9 cellular contexts compared by ENCODE assay signal in the genomic region with DNA sequence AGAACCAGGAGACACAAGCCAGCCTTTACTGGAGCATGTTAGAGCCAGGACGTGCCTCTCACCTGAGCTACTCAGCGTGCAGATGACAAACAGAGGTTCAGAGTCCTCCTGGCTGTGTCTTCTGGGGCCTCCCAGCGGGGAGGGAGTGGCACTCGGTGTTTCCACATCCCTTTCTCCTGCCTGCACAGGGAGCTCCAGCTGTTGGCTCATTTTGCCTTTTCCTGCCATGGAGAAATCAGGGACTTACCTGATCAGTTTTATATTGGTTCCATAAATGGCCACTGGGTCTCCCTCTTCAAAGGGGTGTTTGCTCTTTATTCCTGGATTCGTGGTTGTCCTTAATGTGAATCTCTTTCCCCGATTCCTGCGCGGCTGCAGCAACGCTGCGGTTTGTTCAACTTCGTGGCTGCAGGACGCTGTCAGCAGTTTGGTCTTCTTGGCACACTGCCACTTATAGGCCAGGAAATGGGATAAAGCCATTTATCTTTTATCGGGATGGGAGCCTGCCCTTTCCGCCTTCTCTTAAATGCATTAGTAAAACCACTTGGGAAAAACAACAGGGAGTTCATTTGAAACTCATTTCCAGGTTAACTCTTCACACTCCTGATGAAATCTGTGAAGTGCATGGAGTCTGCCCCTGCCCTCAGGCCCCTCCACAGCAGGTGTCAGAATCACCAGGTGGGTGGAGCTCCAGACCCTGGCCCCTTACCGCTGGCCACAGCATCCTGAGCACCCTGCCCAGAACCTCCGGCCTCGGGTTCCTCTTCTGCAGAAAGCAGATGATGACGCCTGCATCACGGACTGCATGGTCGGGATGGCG. TPM values are rescaled to one million over a fixed set of nuclear protein-coding genes. Genes with fewer than 3 reads are reported as not detected.
DNase-seq lines count a peak whose midpoint lies in the region; ATAC-seq, FAIRE-seq and TF ChIP-seq lines count a peak whose summit lies in the region.
"Had no signal": no experiment of that assay in that cellular context is flagged by ENCODE, and none has a peak within 500 bp of the region (broad histone marks: within the 10 kb centered on the region; RNA-seq: fewer than 3 reads in every experiment).

No MANE protein-coding gene starts in this region.

- no peaks in the 10 kb centered on the region for H3K36me3 Mint-ChIP-seq in Caco-2 (ENCODE audit: insufficient read depth, unreplicated experiment)
- no peaks in the 10 kb centered on the region for H3K36me3 Mint-ChIP-seq in stimulated activated memory B cell treated with anti-CD40 and anti-IgM and Interleukin-4, amounts not matched to agents 10 μg/mL and 1 μg/mL and 100 μg/mL, for 72 hours

- POLR2A ChIA-PET in Caco-2 (lab: Charles Lee): interaction anchor here (0.6 to 1.1 kb wide), 3 partner anchors 23 to 36 kb away, joined by 3 to 4 read pairs (median 3); no protein-coding TSS in a partner anchor

- H3K27ac ChIP-seq in right lobe of liver (peak overlapping the region in 2 of 3 donors; percentile 8 to 69), WERI-Rb-1 (no peak overlapping the region)
- H3K27ac ChIP-seq: psoas muscle had no signal

- H3K9me3 Mint-ChIP-seq in Caco-2 (ENCODE audit: unreplicated experiment): no peaks in the 10 kb centered on the region
- H3K9me3 Mint-ChIP-seq in stimulated activated memory B cell treated with anti-CD40 and anti-IgM and Interleukin-4, amounts not matched to agents 10 μg/mL and 1 μg/mL and 100 μg/mL, for 72 hours: no peaks in the 10 kb centered on the region

- H3K4me3 ChIP-seq in Caco-2 (ENCODE audit: low read depth, low read length) (peak overlapping the region; percentile 1; the same call in 1 of the 2 replicates), bronchial epithelial cell (ENCODE audit: low read depth, low read length) (no peak overlapping the region), right lobe of liver (peak overlapping the region in 1 of 3 donors; percentile 23), WERI-Rb-1 (ENCODE audit: low read depth, low read length) (no peak overlapping the region)
- H3K4me3 ChIP-seq: psoas muscle had no signal

- no TSS peak for BruUV-seq in Caco-2 (replicated peaks; lab: Mats Ljungman, UMichigan)

- CTCF ChIA-PET in Caco-2 (lab: Charles Lee): interaction anchor here (0.6 to 1.5 kb wide), 6 partner anchors 14 to 101 kb away, joined by 3 to 11 read pairs (median 4); no protein-coding TSS in a partner anchor

- TF ChIP-seq POLR2A in right lobe of liver (IDR thresholded peaks at IDR 0.05): no peak

- peaks cover 17% of the 10 kb centered on the region for H3K4me1 Mint-ChIP-seq in Caco-2 (ENCODE audit: low read depth, unreplicated experiment)
- no peaks in the 10 kb centered on the region for H3K4me1 Mint-ChIP-seq in stimulated activated memory B cell treated with anti-CD40 and anti-IgM and Interleukin-4, amounts not matched to agents 10 μg/mL and 1 μg/mL and 100 μg/mL, for 72 hours

- H3K36me3 ChIP-seq in Caco-2 (ENCODE audit: control insufficient read depth, insufficient read depth, low read length): no peaks in the 10 kb centered on the region
- no peaks in the 10 kb centered on the region for H3K36me3 ChIP-seq in bronchial epithelial cell (ENCODE audit: control insufficient read depth, insufficient read depth, low read length)
- H3K36me3 ChIP-seq in right lobe of liver: no peaks in the 10 kb centered on the region
- no peaks in the 10 kb centered on the region; the same call in 1 of the 2 replicates for H3K36me3 ChIP-seq in WERI-Rb-1

- TF ChIP-seq CTCF in Caco-2 (IDR thresholded peaks at IDR 0.05; ENCODE audit: insufficient read depth in 1 of 2, low read depth in 1 of 2, low read length in 1 of 2, severe bottlenecking in 1 of 2, unreplicated experiment in 1 of 2) (peak in 1 of 2 experiments; percentile 13), bronchial epithelial cell (IDR thresholded peaks at IDR 0.05; ENCODE audit: insufficient read depth, low read length, severe bottlenecking) (no peak), right lobe of liver (IDR thresholded peaks at IDR 0.05) (peak in 1 of 4 donors; percentile 3), WERI-Rb-1 (IDR thresholded peaks at IDR 0.05; ENCODE audit: low read depth, low read length) (no peak)

- H3K4me3 Mint-ChIP-seq in Caco-2 (ENCODE audit: unreplicated experiment): peak overlapping the region; percentile 78
- H3K4me3 Mint-ChIP-seq in stimulated activated memory B cell treated with anti-CD40 and anti-IgM and Interleukin-4, amounts not matched to agents 10 μg/mL and 1 μg/mL and 100 μg/mL, for 72 hours: no peak overlapping the region

- no peaks in the 10 kb centered on the region for H3K27me3 Mint-ChIP-seq in Caco-2 (ENCODE audit: insufficient read depth, unreplicated experiment)
- H3K27me3 Mint-ChIP-seq in stimulated activated memory B cell treated with anti-CD40 and anti-IgM and Interleukin-4, amounts not matched to agents 10 μg/mL and 1 μg/mL and 100 μg/mL, for 72 hours: peaks cover 32% of the 10 kb centered on the region

- whole genome bisulfite sequencing in right lobe of liver (ENCODE audit: insufficient coverage, low coverage, low lambda C conversion rate, missing lambda C conversion rate): 20% methylated on average over 12 of the region's 21 CpGs

- FAIRE-seq in bronchial epithelial cell (lab: Jason Lieb, UNC): no peak

- intact Hi-C loops in Caco-2 (cut with micrococcal nuclease; ENCODE audit: unreplicated experiment) (no loop called here), right lobe of liver (cut with DNase I) (no loop called here)

- peak; percentile 78 to 79 for DNase-seq in Caco-2
- DNase-seq in NCI-H2081 treated with DMSO at 0.1 percent for 48 hours (lab: John Stamatoyannopoulos, UW): peak; percentile 59
- DNase-seq in bronchial epithelial cell (ENCODE audit: low read depth): peak; percentile 20
- peak; percentile 69 to 92 (median 92) for DNase-seq in right lobe of liver
- DNase-seq in WERI-Rb-1: no peak
- DNase-seq in stimulated activated CD4-positive, alpha-beta T cell treated with anti-CD3 and anti-CD28 coated beads, Interleukin-2, amount 100 ng/mL, for 48 hours: no peak
- DNase-seq: psoas muscle had no signal

- peaks cover 25% of the 10 kb centered on the region for H3K4me1 ChIP-seq in Caco-2
- H3K4me1 ChIP-seq in right lobe of liver: peaks cover 0 to 31% (median 15%) of the 10 kb centered on the region in 4 donors
- H3K4me1 ChIP-seq: psoas muscle had no signal

- H3K9me3 ChIP-seq in Caco-2 (no peaks in the 10 kb centered on the region), right lobe of liver (no peaks in the 10 kb centered on the region), WERI-Rb-1 (ENCODE audit: severe bottlenecking) (no peaks in the 10 kb centered on the region)
- H3K9me3 ChIP-seq: psoas muscle had no signal

- ATAC-seq in right lobe of liver (peak; percentile 85 to 91 (median 88)), GM21619 (IDR thresholded peaks at IDR 0.05; ENCODE audit: unreplicated experiment) (no peak)
- no peak for ATAC-seq in stimulated activated memory B cell treated with anti-CD40 and anti-IgM and Interleukin-4, amounts not matched to agents 10 μg/mL and 1 μg/mL and 100 μg/mL, for 72 hours

- H3K27me3 ChIP-seq in Caco-2 (replicated peaks; ENCODE audit: control insufficient read depth, insufficient read depth, low read length): no peaks in the 10 kb centered on the region
- H3K27me3 ChIP-seq in bronchial epithelial cell (ENCODE audit: control insufficient read depth, insufficient read depth, low read length): no peaks in the 10 kb centered on the region
- no peaks in the 10 kb centered on the region for H3K27me3 ChIP-seq in right lobe of liver
- H3K27me3 ChIP-seq in WERI-Rb-1 (ENCODE audit: insufficient read depth, low read depth, severe bottlenecking): no peaks in the 10 kb centered on the region

- H3K27ac Mint-ChIP-seq in Caco-2 (ENCODE audit: unreplicated experiment): no peak overlapping the region
- no peak overlapping the region for H3K27ac Mint-ChIP-seq in stimulated activated memory B cell treated with anti-CD40 and anti-IgM and Interleukin-4, amounts not matched to agents 10 μg/mL and 1 μg/mL and 100 μg/mL, for 72 hours

RNA-seq across cellular contexts. Expression of a gene that starts 39.8 kb away (rescaled TPM):
- total RNA-seq in Caco-2 (2022) (22.1 and 24.4 TPM in 2 replicates), bronchial epithelial cell (under 0.01 TPM in 2 replicates), right lobe of liver (10 to 100 TPM in 5 of 6 experiments, 1 to 10 TPM in 1; 9.6 to 18.4 (median 11.7) TPM)

Comparison
In these comparisons a context has a peak if more than half of its experiments do, and no peak if none do; other contexts are left out.
1. DNase-seq: peak in Caco-2 (2 of 2), NCI-H2081 treated with DMSO at 0.1 percent for 48 hours (single experiment), bronchial epithelial cell (single experiment) and right lobe of liver (3 of 3); none in WERI-Rb-1 (single experiment) and stimulated activated CD4-positive, alpha-beta T cell treated with anti-CD3 and anti-CD28 coated beads, Interleukin-2, amount 100 ng/mL, for 48 hours (0 of 2).
2. ATAC-seq: peak in right lobe of liver (4 of 4); none in GM21619 (single experiment) and stimulated activated memory B cell treated with anti-CD40 and anti-IgM and Interleukin-4, amounts not matched to agents 10 μg/mL and 1 μg/mL and 100 μg/mL, for 72 hours (single experiment).
3. RNA of a gene that starts 39.8 kb away (total RNA-seq): 22.1 to 24.4 TPM in Caco-2 and 9.6 to 18.4 TPM in right lobe of liver; under 0.01 TPM in bronchial epithelial cell; every median in the first group is over 10 times any median in the second.